In the genomic region with DNA sequence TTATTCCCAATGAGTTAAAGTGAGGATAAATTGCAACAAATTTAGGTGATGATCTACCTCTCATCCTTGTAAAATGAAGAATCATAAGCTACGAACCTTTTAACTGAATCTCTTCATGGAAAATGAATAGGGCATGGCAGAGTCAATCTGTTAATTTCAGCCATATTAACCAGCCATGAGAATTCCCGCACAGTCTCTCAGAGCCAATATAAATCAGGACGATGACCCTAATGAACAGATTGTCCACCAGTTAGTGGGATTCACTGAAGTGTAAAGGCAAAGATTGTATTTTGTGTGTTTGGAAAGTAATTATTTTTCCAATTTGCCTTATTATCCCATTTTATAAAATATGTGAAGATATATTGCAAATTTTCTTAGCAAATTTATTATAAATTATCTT, we compare ENCODE assay signal across 5 cellular contexts.
"Had no signal": no experiment of that assay in that cellular context is flagged by ENCODE, and none has a peak within 500 bp of the region (broad histone marks: within the 10 kb centered on the region; RNA-seq: fewer than 3 reads in every experiment).

No MANE protein-coding gene starts in this region.

- DNase-seq: GM23248, GOT3, H7, HFFc6, KBM-7 had no signal
